In the genomic region with DNA sequence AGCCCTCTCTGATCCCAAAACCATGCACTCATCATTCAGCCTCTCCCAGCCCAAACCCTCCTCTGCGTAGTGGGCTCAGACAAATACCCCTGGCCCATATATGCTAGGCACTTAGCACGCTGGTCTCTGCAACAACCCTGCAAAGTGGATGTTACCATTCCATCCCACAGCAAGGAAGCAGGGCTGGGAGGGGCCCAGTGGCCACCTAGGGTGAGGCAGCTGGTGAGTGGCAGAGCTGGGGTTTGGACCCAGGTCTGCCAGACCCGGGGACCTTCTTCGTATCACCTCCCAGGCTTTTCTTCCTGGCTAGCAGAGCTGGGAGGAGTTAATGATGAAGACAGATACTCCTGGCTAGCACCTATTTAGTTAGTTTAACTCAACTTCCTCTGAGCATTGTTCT, we compare ENCODE assay signal across 7 cellular contexts.
"Had no signal": no experiment of that assay in that cellular context is flagged by ENCODE, and none has a peak within 500 bp of the region (broad histone marks: within the 10 kb centered on the region; RNA-seq: fewer than 3 reads in every experiment).

No MANE protein-coding gene starts in this region.

- H3K4me3 ChIP-seq: GM23338 had no signal

- H3K4me3 Mint-ChIP-seq: GM23338, H9 had no signal

- H3K9me3 Mint-ChIP-seq: GM23338, H9 had no signal

- H3K27ac Mint-ChIP-seq: GM23338 had no signal

- FAIRE-seq: H1, H54, HTR-8/SVneo had no signal

- H3K4me2 ChIP-seq: GM23338 had no signal

- H2AFZ ChIP-seq: GM23338 had no signal

- DNase-seq: H9, HCEC 1CT, IMR-90 had no signal
